Comparison of ENCODE assay signal across 8 cellular contexts in the genomic region with DNA sequence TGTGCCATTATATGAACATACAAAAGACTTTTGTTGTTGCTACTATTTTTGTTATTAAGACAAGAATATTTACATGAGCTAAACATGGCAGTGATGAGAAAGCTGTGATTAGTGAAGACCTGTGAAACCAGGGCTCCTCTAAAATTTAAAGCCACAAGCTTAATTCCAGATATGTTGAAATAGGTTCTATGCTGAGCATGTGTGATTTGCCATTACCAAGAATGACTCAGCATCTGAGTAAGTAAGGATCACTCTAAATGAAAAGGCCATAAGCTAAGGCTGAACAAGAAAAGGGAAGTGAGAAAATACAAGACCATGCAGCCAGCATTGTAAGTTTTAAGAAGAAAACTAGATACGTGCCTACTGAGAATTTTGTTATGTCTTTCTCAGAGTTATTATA.
DNase-seq lines count a peak whose midpoint lies in the region; ATAC-seq and TF ChIP-seq lines count a peak whose summit lies in the region.

No MANE protein-coding gene starts in this region.

- H4K20me1 ChIP-seq in BLaER1 = no peaks in the 10 kb centered on the region

- H3K27me3 Mint-ChIP-seq in CD4-positive, alpha-beta memory T cell = peaks cover 0 to 1% of the 10 kb centered on the region in 2 donors

- DNase-seq in left lobe of liver (ENCODE audit: low spot score) = no peak
- DNase-seq in NCI-H526 (lab: John Stamatoyannopoulos, UW) = no peak
- DNase-seq in NCI-H2196 treated with DMSO at 0.1 percent for 48 hours (lab: John Stamatoyannopoulos, UW; ENCODE audit: unreplicated experiment) = no peak
- DNase-seq in CD4-positive, alpha-beta memory T cell = no peak

- H3K36me3 ChIP-seq in BLaER1 = no peaks in the 10 kb centered on the region
- no peaks in the 10 kb centered on the region for H3K36me3 ChIP-seq in CD4-positive, alpha-beta memory T cell (ENCODE audit: insufficient read depth, low read length)

- intact Hi-C loops in CD4-positive, alpha-beta memory T cell (cut with micrococcal nuclease) = no loop called here

- H3K27ac Mint-ChIP-seq in CD4-positive, alpha-beta memory T cell = no peak overlapping the region

- CTCF ChIA-PET in CD4-positive, alpha-beta memory T cell (lab: Charles Lee; ENCODE audit: partially characterized antibody) = interaction anchor here (0.6 to 1.2 kb wide), 2 partner anchors 52 to 1041 kb away, joined by 3 read pairs; no protein-coding TSS in a partner anchor

- H3K27ac ChIP-seq in BLaER1 = peak overlapping the region; percentile 37; the same call in 1 of the 2 replicates
- no peak overlapping the region for H3K27ac ChIP-seq in CD4-positive, alpha-beta memory T cell (ENCODE audit: low read depth, low read length)

- POLR2A ChIA-PET in CD4-positive, alpha-beta memory T cell (lab: Charles Lee; ENCODE audit: partially characterized antibody) = no interaction called here

- no peaks in the 10 kb centered on the region for H3K36me3 Mint-ChIP-seq in CD4-positive, alpha-beta memory T cell

- peaks cover 0 to 2% (median 0%) of the 10 kb centered on the region in 4 donors for H3K4me1 Mint-ChIP-seq in CD4-positive, alpha-beta memory T cell

- peak overlapping the region; percentile 41 for H3K4me2 ChIP-seq in BLaER1

- H3K27me3 ChIP-seq in BLaER1 = no peaks in the 10 kb centered on the region
- no peaks in the 10 kb centered on the region for H3K27me3 ChIP-seq in CD4-positive, alpha-beta memory T cell (ENCODE audit: insufficient read depth, low read length)

- no peaks in the 10 kb centered on the region for H3K9me3 ChIP-seq in BLaER1
- H3K9me3 ChIP-seq in CD4-positive, alpha-beta memory T cell (ENCODE audit: control insufficient read depth in 1 of 2, low read length in 2 of 2) = no peaks in the 10 kb centered on the region

- no peak overlapping the region for H3K4me3 Mint-ChIP-seq in CD4-positive, alpha-beta memory T cell

- peaks cover 36% of the 10 kb centered on the region for H3K4me1 ChIP-seq in BLaER1
- H3K4me1 ChIP-seq in CD4-positive, alpha-beta memory T cell (ENCODE audit: insufficient read depth, low read length) = no peaks in the 10 kb centered on the region

- ATAC-seq in GM19351 (IDR thresholded peaks at IDR 0.05; ENCODE audit: unreplicated experiment) (peak; percentile 100), HG03196 (IDR thresholded peaks at IDR 0.05; ENCODE audit: unreplicated experiment) (peak; percentile 100), SK-N-SH treated with all-trans-retinoic acid at 6 μM for 48 hours (peak; percentile 61), left lobe of liver (peak; percentile 39)

- H3K4me3 ChIP-seq in BLaER1 = no peak overlapping the region
- H3K4me3 ChIP-seq in CD4-positive, alpha-beta memory T cell (ENCODE audit: low read length in 2 of 2) = no peak overlapping the region

- no peak overlapping the region for H3K9ac ChIP-seq in BLaER1

- no peaks in the 10 kb centered on the region for H3K9me3 Mint-ChIP-seq in CD4-positive, alpha-beta memory T cell

TF ChIP-seq in SK-N-SH treated with all-trans-retinoic acid at 6 μM for 48 hours, 23 proteins besides CTCF, POLR2A, EP300 and RAD21:
- TF ChIP-seq, protein P1, sequence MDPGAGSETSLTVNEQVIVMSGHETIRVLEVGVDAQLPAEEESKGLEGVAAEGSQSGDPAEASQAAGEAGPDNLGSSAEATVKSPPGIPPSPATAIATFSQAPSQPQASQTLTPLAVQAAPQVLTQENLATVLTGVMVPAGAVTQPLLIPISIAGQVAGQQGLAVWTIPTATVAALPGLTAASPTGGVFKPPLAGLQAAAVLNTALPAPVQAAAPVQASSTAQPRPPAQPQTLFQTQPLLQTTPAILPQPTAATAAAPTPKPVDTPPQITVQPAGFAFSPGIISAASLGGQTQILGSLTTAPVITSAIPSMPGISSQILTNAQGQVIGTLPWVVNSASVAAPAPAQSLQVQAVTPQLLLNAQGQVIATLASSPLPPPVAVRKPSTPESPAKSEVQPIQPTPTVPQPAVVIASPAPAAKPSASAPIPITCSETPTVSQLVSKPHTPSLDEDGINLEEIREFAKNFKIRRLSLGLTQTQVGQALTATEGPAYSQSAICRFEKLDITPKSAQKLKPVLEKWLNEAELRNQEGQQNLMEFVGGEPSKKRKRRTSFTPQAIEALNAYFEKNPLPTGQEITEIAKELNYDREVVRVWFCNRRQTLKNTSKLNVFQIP (CRISPR knock-in tag; IDR thresholded peaks at IDR 0.05; ENCODE audit: borderline replicate concordance, low read depth) = no peak
- TF ChIP-seq GLIS3 (CRISPR knock-in tag; IDR thresholded peaks at IDR 0.05) (no peak), PPARA (CRISPR knock-in tag; IDR thresholded peaks at IDR 0.05; ENCODE audit: borderline replicate concordance) (no peak), ZNF8 (CRISPR knock-in tag; IDR thresholded peaks at IDR 0.05) (no peak), ZC3H10 (CRISPR knock-in tag; IDR thresholded peaks at IDR 0.05) (no peak), ZFP30 (CRISPR knock-in tag; IDR thresholded peaks at IDR 0.05) (no peak), ISL1 (CRISPR knock-in tag; IDR thresholded peaks at IDR 0.05) (no peak)
- TF ChIP-seq, protein P2, sequence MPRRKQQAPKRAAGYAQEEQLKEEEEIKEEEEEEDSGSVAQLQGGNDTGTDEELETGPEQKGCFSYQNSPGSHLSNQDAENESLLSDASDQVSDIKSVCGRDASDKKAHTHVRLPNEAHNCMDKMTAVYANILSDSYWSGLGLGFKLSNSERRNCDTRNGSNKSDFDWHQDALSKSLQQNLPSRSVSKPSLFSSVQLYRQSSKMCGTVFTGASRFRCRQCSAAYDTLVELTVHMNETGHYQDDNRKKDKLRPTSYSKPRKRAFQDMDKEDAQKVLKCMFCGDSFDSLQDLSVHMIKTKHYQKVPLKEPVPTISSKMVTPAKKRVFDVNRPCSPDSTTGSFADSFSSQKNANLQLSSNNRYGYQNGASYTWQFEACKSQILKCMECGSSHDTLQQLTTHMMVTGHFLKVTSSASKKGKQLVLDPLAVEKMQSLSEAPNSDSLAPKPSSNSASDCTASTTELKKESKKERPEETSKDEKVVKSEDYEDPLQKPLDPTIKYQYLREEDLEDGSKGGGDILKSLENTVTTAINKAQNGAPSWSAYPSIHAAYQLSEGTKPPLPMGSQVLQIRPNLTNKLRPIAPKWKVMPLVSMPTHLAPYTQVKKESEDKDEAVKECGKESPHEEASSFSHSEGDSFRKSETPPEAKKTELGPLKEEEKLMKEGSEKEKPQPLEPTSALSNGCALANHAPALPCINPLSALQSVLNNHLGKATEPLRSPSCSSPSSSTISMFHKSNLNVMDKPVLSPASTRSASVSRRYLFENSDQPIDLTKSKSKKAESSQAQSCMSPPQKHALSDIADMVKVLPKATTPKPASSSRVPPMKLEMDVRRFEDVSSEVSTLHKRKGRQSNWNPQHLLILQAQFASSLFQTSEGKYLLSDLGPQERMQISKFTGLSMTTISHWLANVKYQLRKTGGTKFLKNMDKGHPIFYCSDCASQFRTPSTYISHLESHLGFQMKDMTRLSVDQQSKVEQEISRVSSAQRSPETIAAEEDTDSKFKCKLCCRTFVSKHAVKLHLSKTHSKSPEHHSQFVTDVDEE (CRISPR knock-in tag; IDR thresholded peaks at IDR 0.05) = no peak
TF ChIP-seq in SK-N-SH treated with all-trans-retinoic acid at 6 μM for 48 hours: peak in this region for 0.

Comparison
In these comparisons a context has a peak if more than half of its experiments do, and no peak if none do; other contexts are left out.
1. ATAC-seq: peak in every context shown above with its lines; median percentile 100 in GM19351; 100 in HG03196; 61 in SK-N-SH treated with all-trans-retinoic acid at 6 μM for 48 hours; 39 in left lobe of liver.